1 cellular context compared by ENCODE assay signal in the genomic region with DNA sequence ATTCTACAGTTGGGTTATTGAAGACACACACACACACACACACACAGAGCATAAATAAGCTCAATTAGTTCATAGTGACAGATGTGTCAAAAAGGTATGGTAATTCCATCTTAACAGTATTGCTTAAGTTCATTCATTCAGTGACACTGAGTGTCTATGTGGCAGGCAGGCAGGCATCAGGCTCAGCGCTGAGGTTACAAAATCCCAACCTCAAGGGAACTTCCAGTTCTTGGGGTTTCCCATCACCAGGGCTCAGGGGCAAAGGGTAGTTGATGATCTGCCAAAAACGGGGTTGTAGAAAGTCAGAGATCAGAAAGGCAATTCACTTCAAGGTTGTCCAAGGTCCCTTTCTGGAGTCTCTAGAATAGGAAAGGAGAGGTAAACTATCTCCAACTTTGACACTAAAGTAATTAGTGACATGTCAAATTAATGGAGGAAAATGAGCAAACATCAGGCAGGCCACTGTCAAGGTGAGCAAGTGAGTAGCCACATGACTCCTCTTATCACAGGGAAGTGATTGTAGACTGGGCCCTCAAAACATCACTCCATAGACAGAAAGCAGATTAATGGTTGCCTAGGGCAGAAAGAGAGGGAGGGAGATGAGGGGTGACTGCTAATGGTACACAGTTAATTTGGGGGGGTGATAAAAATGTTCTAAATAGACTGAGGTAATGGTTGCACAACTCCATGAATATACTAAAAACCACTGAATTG.
TF ChIP-seq lines count a peak whose summit lies in the region.

No MANE protein-coding gene starts in this region.

TF ChIP-seq in GM23338, 12 proteins besides CTCF, POLR2A, EP300 and RAD21 (continued from another document):
- TF ChIP-seq, protein P1, sequence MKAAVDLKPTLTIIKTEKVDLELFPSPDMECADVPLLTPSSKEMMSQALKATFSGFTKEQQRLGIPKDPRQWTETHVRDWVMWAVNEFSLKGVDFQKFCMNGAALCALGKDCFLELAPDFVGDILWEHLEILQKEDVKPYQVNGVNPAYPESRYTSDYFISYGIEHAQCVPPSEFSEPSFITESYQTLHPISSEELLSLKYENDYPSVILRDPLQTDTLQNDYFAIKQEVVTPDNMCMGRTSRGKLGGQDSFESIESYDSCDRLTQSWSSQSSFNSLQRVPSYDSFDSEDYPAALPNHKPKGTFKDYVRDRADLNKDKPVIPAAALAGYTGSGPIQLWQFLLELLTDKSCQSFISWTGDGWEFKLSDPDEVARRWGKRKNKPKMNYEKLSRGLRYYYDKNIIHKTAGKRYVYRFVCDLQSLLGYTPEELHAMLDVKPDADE (IDR thresholded peaks at IDR 0.05): no peak
- TF ChIP-seq EZH2phosphoT487 (IDR thresholded peaks at IDR 0.05; ENCODE audit: unreplicated experiment): no peak
- no peak for TF ChIP-seq EZH2 (IDR thresholded peaks at IDR 0.05; ENCODE audit: low read depth, unreplicated experiment)
- no peak for TF ChIP-seq CREB1 (CRISPR knock-in tag; IDR thresholded peaks at IDR 0.05; ENCODE audit: low read depth)
- no peak for TF ChIP-seq ZNF114 (CRISPR knock-in tag; IDR thresholded peaks at IDR 0.05)
- TF ChIP-seq STAT1 (IDR thresholded peaks at IDR 0.05; ENCODE audit: unreplicated experiment): no peak
- no peak for TF ChIP-seq POLR2AphosphoS5 (IDR thresholded peaks at IDR 0.05; ENCODE audit: low read depth)
- no peak for TF ChIP-seq JUNB (IDR thresholded peaks at IDR 0.05; ENCODE audit: unreplicated experiment)
- no peak for TF ChIP-seq NANOG (IDR thresholded peaks at IDR 0.05; ENCODE audit: borderline replicate concordance)
- TF ChIP-seq, protein P2, sequence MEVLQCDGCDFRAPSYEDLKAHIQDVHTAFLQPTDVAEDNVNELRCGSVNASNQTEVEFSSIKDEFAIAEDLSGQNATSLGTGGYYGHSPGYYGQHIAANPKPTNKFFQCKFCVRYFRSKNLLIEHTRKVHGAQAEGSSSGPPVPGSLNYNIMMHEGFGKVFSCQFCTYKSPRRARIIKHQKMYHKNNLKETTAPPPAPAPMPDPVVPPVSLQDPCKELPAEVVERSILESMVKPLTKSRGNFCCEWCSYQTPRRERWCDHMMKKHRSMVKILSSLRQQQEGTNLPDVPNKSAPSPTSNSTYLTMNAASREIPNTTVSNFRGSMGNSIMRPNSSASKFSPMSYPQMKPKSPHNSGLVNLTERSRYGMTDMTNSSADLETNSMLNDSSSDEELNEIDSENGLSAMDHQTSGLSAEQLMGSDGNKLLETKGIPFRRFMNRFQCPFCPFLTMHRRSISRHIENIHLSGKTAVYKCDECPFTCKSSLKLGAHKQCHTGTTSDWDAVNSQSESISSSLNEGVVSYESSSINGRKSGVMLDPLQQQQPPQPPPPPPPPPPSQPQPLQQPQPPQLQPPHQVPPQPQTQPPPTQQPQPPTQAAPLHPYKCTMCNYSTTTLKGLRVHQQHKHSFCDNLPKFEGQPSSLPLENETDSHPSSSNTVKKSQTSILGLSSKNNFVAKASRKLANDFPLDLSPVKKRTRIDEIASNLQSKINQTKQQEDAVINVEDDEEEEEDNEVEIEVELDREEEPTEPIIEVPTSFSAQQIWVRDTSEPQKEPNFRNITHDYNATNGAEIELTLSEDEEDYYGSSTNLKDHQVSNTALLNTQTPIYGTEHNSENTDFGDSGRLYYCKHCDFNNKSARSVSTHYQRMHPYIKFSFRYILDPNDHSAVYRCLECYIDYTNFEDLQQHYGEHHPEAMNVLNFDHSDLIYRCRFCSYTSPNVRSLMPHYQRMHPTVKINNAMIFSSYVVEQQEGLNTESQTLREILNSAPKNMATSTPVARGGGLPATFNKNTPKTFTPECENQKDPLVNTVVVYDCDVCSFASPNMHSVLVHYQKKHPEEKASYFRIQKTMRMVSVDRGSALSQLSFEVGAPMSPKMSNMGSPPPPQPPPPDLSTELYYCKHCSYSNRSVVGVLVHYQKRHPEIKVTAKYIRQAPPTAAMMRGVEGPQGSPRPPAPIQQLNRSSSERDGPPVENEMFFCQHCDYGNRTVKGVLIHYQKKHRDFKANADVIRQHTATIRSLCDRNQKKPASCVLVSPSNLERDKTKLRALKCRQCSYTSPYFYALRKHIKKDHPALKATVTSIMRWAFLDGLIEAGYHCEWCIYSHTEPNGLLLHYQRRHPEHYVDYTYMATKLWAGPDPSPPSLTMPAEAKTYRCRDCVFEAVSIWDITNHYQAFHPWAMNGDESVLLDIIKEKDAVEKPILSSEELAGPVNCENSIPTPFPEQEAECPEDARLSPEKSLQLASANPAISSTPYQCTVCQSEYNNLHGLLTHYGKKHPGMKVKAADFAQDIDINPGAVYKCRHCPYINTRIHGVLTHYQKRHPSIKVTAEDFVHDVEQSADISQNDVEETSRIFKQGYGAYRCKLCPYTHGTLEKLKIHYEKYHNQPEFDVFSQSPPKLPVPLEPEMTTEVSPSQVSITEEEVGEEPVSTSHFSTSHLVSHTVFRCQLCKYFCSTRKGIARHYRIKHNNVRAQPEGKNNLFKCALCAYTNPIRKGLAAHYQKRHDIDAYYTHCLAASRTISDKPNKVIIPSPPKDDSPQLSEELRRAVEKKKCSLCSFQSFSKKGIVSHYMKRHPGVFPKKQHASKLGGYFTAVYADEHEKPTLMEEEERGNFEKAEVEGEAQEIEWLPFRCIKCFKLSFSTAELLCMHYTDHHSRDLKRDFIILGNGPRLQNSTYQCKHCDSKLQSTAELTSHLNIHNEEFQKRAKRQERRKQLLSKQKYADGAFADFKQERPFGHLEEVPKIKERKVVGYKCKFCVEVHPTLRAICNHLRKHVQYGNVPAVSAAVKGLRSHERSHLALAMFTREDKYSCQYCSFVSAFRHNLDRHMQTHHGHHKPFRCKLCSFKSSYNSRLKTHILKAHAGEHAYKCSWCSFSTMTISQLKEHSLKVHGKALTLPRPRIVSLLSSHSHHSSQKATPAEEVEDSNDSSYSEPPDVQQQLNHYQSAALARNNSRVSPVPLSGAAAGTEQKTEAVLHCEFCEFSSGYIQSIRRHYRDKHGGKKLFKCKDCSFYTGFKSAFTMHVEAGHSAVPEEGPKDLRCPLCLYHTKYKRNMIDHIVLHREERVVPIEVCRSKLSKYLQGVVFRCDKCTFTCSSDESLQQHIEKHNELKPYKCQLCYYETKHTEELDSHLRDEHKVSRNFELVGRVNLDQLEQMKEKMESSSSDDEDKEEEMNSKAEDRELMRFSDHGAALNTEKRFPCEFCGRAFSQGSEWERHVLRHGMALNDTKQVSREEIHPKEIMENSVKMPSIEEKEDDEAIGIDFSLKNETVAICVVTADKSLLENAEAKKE (CRISPR knock-in tag; IDR thresholded peaks at IDR 0.05): no peak
